In genomic region chr15:39419651-39420050, GRCh38 we compare ENCODE assay signal across 22 cellular contexts.
DNase-seq lines count a peak whose midpoint lies in the region; ATAC-seq, FAIRE-seq and TF ChIP-seq lines count a peak whose summit lies in the region.
"Had no signal": no experiment of that assay in that cellular context is flagged by ENCODE, and none has a peak within 500 bp of the region (broad histone marks: within the 10 kb centered on the region; RNA-seq: fewer than 3 reads in every experiment).

No MANE protein-coding gene starts in this region.

- H3K9ac ChIP-seq in HUES64 (ENCODE audit: low read depth, low read length): no peak overlapping the region

- TF ChIP-seq CTCF in C4-2B (conservative IDR thresholded peaks at IDR 0.05): no peak
- TF ChIP-seq CTCF in choroid plexus epithelial cell (conservative IDR thresholded peaks at IDR 0.05; ENCODE audit: low read depth, low read length): no peak
- no peak for TF ChIP-seq CTCF in progenitor cell of endocrine pancreas (IDR thresholded peaks at IDR 0.05; ENCODE audit: unreplicated experiment)

- H3K9me3 ChIP-seq in HUES64 (ENCODE audit: insufficient read depth, low read depth, low read length) (peaks cover 16% of the 10 kb centered on the region), small intestine (ENCODE audit: control insufficient read depth, low read depth) (no peaks in the 10 kb centered on the region)
- H3K9me3 ChIP-seq: HAP-1, ovary, vagina had no signal

- WGBS in HUES64: 90% methylated on average over 3 of the region's 3 CpGs
- 82 to 83% (median 82%) methylated on average over 3 of the region's 3 CpGs for WGBS in small intestine, 3 donors

- H3K4me1 Mint-ChIP-seq in progenitor cell of endocrine pancreas (ENCODE audit: low read depth): peaks cover 3% of the 10 kb centered on the region
- H3K4me1 Mint-ChIP-seq: activated CD4-positive, alpha-beta T cell treated with anti-CD3 and anti-CD28 coated beads, Interleukin-2, amount 10 ng/mL, durations not matched to agents 24 days and 14 days; activated naive CD8-positive, alpha-beta T cell treated with anti-CD3 and anti-CD28 coated beads for 36 hours; stimulated activated effector memory CD8-positive, alpha-beta T cell treated with anti-CD3 and anti-CD28 coated beads, Interleukin-12 subunit alpha, Interleukin-12 subunit beta, amount 100 ng/mL, for 72 hours had no signal

- H3K27me3 Mint-ChIP-seq in progenitor cell of endocrine pancreas: no peaks in the 10 kb centered on the region

- no peak for ATAC-seq in HG02798 (IDR thresholded peaks at IDR 0.05; ENCODE audit: poor library complexity, unreplicated experiment)
- ATAC-seq: naive thymus-derived CD8-positive, alpha-beta T cell; stimulated activated effector memory CD8-positive, alpha-beta T cell treated with anti-CD3 and anti-CD28 coated beads, Interleukin-12 subunit alpha, Interleukin-12 subunit beta, amount 100 ng/mL, for 72 hours had no signal

- H3K27ac Mint-ChIP-seq in progenitor cell of endocrine pancreas: no peak overlapping the region
- H3K27ac Mint-ChIP-seq: activated CD4-positive, alpha-beta T cell treated with anti-CD3 and anti-CD28 coated beads, Interleukin-2, amount 10 ng/mL, durations not matched to agents 24 days and 14 days; activated naive CD8-positive, alpha-beta T cell treated with anti-CD3 and anti-CD28 coated beads for 36 hours; stimulated activated effector memory CD8-positive, alpha-beta T cell treated with anti-CD3 and anti-CD28 coated beads, Interleukin-12 subunit alpha, Interleukin-12 subunit beta, amount 100 ng/mL, for 72 hours had no signal

- H3K36me3 ChIP-seq in HUES64 (ENCODE audit: insufficient read depth, low read length): no peaks in the 10 kb centered on the region
- no peaks in the 10 kb centered on the region for H3K36me3 ChIP-seq in small intestine (ENCODE audit: control insufficient read depth in 2 of 2, insufficient read depth in 2 of 2, low read length in 2 of 2)
- H3K36me3 ChIP-seq: HAP-1, ovary, vagina had no signal

- peaks cover 3% of the 10 kb centered on the region for H3K36me3 Mint-ChIP-seq in progenitor cell of endocrine pancreas (ENCODE audit: insufficient read depth)
- H3K36me3 Mint-ChIP-seq: stimulated activated effector memory CD8-positive, alpha-beta T cell treated with anti-CD3 and anti-CD28 coated beads, Interleukin-12 subunit alpha, Interleukin-12 subunit beta, amount 100 ng/mL, for 72 hours had no signal

- H3K4me3 Mint-ChIP-seq in progenitor cell of endocrine pancreas (ENCODE audit: low read depth): no peak overlapping the region
- H3K4me3 Mint-ChIP-seq: activated CD4-positive, alpha-beta T cell treated with anti-CD3 and anti-CD28 coated beads, Interleukin-2, amount 10 ng/mL, durations not matched to agents 24 days and 14 days; stimulated activated effector memory CD8-positive, alpha-beta T cell treated with anti-CD3 and anti-CD28 coated beads, Interleukin-12 subunit alpha, Interleukin-12 subunit beta, amount 100 ng/mL, for 72 hours had no signal

- H3K9me3 Mint-ChIP-seq in progenitor cell of endocrine pancreas (ENCODE audit: low read depth): peaks cover 17% of the 10 kb centered on the region
- H3K9me3 Mint-ChIP-seq: activated CD4-positive, alpha-beta T cell treated with anti-CD3 and anti-CD28 coated beads, Interleukin-2, amount 10 ng/mL, durations not matched to agents 24 days and 14 days; stimulated activated effector memory CD8-positive, alpha-beta T cell treated with anti-CD3 and anti-CD28 coated beads, Interleukin-12 subunit alpha, Interleukin-12 subunit beta, amount 100 ng/mL, for 72 hours had no signal

- H3K4me1 ChIP-seq in HUES64 (ENCODE audit: insufficient read depth, low read length) (peaks cover 7% of the 10 kb centered on the region; the same call in 1 of the 2 replicates), small intestine (ENCODE audit: control insufficient read depth in 2 of 2, insufficient read depth in 1 of 2, low read depth in 1 of 2, low read length in 1 of 2) (no peaks in the 10 kb centered on the region)
- H3K4me1 ChIP-seq: HAP-1, vagina had no signal

- DNase-seq in choroid plexus epithelial cell (ENCODE audit: low read depth) (peak; percentile 19), kidney tubule cell (ENCODE audit: low spot score) (peak; percentile 66), small intestine (no peak), progenitor cell of endocrine pancreas (ENCODE audit: low spot score, unreplicated experiment) (no peak), pons (ENCODE audit: low spot score) (no peak)
- DNase-seq: activated CD4-positive, alpha-beta T cell treated with anti-CD3 and anti-CD28 coated beads, Interleukin-2, amount 10 ng/mL, durations not matched to agents 24 days and 14 days; activated naive CD8-positive, alpha-beta T cell treated with anti-CD3 and anti-CD28 coated beads for 36 hours; C1 segment of cervical spinal cord; effector CD8-positive, alpha-beta T cell; left colon; naive thymus-derived CD8-positive, alpha-beta T cell; ovary; PC-3; stimulated activated CD4-positive, alpha-beta T cell treated with anti-CD3 and anti-CD28 coated beads, Interleukin-1b, Interleukin-23, amount 100 ng/mL, for 48 hours had no signal

- H3K27me3 ChIP-seq in HUES64 (ENCODE audit: insufficient read depth, low read length) (no peaks in the 10 kb centered on the region), small intestine (ENCODE audit: control insufficient read depth in 2 of 2, insufficient read depth in 2 of 2, low read length in 2 of 2) (no peaks in the 10 kb centered on the region)
- H3K27me3 ChIP-seq: ovary, vagina had no signal

- H3K27ac ChIP-seq in C4-2B: peak overlapping the region; percentile 40; the same call in 1 of the 2 replicates
- H3K27ac ChIP-seq in HUES64 (ENCODE audit: low read depth, low read length): no peak overlapping the region
- no peak overlapping the region for H3K27ac ChIP-seq in small intestine (ENCODE audit: low read depth in 1 of 2, low read length in 1 of 2)
- H3K27ac ChIP-seq: ovary, vagina had no signal

- peak overlapping the region; percentile 26; the same call in 1 of the 2 replicates for H3K4me3 ChIP-seq in HUES64 (ENCODE audit: low read length)
- no peak overlapping the region for H3K4me3 ChIP-seq in choroid plexus epithelial cell (ENCODE audit: low read depth, low read length)
- no peak overlapping the region for H3K4me3 ChIP-seq in small intestine (ENCODE audit: low read depth in 1 of 2, low read length in 2 of 2)
- H3K4me3 ChIP-seq: HAP-1, ovary, vagina had no signal

- no peak for FAIRE-seq in small intestine (lab: Jason Lieb, UNC)
- FAIRE-seq: astrocyte, D721Med had no signal

Comparison
In these comparisons a context has a peak if more than half of its experiments do, and no peak if none do; other contexts are left out.
1. DNase-seq: peak in choroid plexus epithelial cell (single experiment) and kidney tubule cell (single experiment); none in small intestine (single experiment), progenitor cell of endocrine pancreas (single experiment) and pons (single experiment).